ENCODE assay signal across 30 cellular contexts in genomic region chr9:124035001-124035650, GRCh38. TPM values are rescaled to one million over a fixed set of nuclear protein-coding genes. Genes with fewer than 3 reads are reported as not detected.
"Had no signal": no experiment of that assay in that cellular context is flagged by ENCODE, and none has a peak within 500 bp of the region (broad histone marks: within the 10 kb centered on the region; RNA-seq: fewer than 3 reads in every experiment).

No MANE protein-coding gene starts in this region.

- ATAC-seq: foreskin keratinocyte; gastroesophageal sphincter; heart left ventricle; left colon; lower lobe of right lung; natural killer cell; sciatic nerve; stimulated activated naive B cell treated with anti-CD40 and anti-IgM and Interleukin-4, amounts not matched to agents 10 μg/mL and 1 μg/mL and 100 μg/mL, for 72 hours had no signal

- H3K4me1 ChIP-seq: foreskin keratinocyte, parathyroid adenoma, prostate gland, right atrium auricular region, testis, uterus had no signal

- H3K4me3 ChIP-seq: coronary artery, esophagus muscularis mucosa, gastroesophageal sphincter, heart left ventricle, hepatocyte, left ventricle myocardium inferior, lower lobe of right lung, prostate gland, right atrium auricular region, testis, tibial artery, upper lobe of left lung, uterus had no signal

- H3K9ac ChIP-seq: parathyroid adenoma had no signal

- H3K9me3 ChIP-seq: esophagus muscularis mucosa, gastroesophageal sphincter, heart left ventricle, left ventricle myocardium inferior, lower lobe of right lung, neutrophil, prostate gland, right atrium auricular region, testis, tibial artery, upper lobe of left lung, uterus had no signal

- FAIRE-seq: endothelial cell of umbilical vein, islet of Langerhans had no signal

- H3K4me3 Mint-ChIP-seq: natural killer cell; stimulated activated naive B cell treated with anti-CD40 and anti-IgM and Interleukin-4, amounts not matched to agents 10 μg/mL and 1 μg/mL and 100 μg/mL, for 72 hours had no signal

- H3K36me3 Mint-ChIP-seq: natural killer cell; stimulated activated naive B cell treated with anti-CD40 and anti-IgM and Interleukin-4, amounts not matched to agents 10 μg/mL and 1 μg/mL and 100 μg/mL, for 72 hours had no signal

- H3K4me2 ChIP-seq: hepatocyte had no signal

- H3K4me1 Mint-ChIP-seq: natural killer cell had no signal

- H3K79me2 ChIP-seq: hepatocyte, parathyroid adenoma had no signal

- H3K27ac Mint-ChIP-seq: natural killer cell; stimulated activated naive B cell treated with anti-CD40 and anti-IgM and Interleukin-4, amounts not matched to agents 10 μg/mL and 1 μg/mL and 100 μg/mL, for 72 hours had no signal

- H3K27me3 ChIP-seq: right atrium auricular region, testis had no signal

- DNase-seq: dermis blood vessel endothelial cell; effector memory CD4-positive, alpha-beta T cell; foreskin keratinocyte; heart left ventricle; kidney glomerular epithelial cell; left colon; left ventricle myocardium inferior; lower lobe of right lung; natural killer cell; stimulated activated CD4-positive, alpha-beta T cell treated with anti-CD3 and anti-CD28 coated beads, Interleukin-4, amount 100 ng/mL, for 4 hours; stimulated activated naive B cell treated with anti-CD40 and anti-IgM and Interleukin-4, amounts not matched to agents 10 μg/mL and 1 μg/mL and 100 μg/mL, for 72 hours; substantia nigra; testis; tibial artery; uterus had no signal

- H2AFZ ChIP-seq: hepatocyte, parathyroid adenoma had no signal

- H3K36me3 ChIP-seq: esophagus muscularis mucosa, gastroesophageal sphincter, heart left ventricle, left ventricle myocardium inferior, lower lobe of right lung, neutrophil, prostate gland, right atrium auricular region, tibial artery, upper lobe of left lung, uterus had no signal

- H3K27ac ChIP-seq: coronary artery, esophagus muscularis mucosa, foreskin keratinocyte, gastroesophageal sphincter, heart left ventricle, hepatocyte, left ventricle myocardium inferior, lower lobe of right lung, neutrophil, parathyroid adenoma, prostate gland, right atrium auricular region, testis, tibial artery, upper lobe of left lung, uterus had no signal

- H3K9me3 Mint-ChIP-seq: natural killer cell had no signal

RNA-seq across cellular contexts. Expression of gene LHX2, which starts 23.6 kb away (rescaled TPM):
- total RNA-seq: dermis blood vessel endothelial cell, endothelial cell of umbilical vein, epithelial cell of proximal tubule, esophagus muscularis mucosa, fibroblast of lung, foreskin keratinocyte, gastroesophageal sphincter, hepatocyte, left colon, left ventricle myocardium inferior, lower lobe of right lung, natural killer cell, omental fat pad, sciatic nerve, upper lobe of left lung had no signal
- polyA plus RNA-seq: endothelial cell of umbilical vein, fibroblast of lung, foreskin keratinocyte, hepatocyte had no signal
